ENCODE assay signal across 16 cellular contexts in the genomic region with DNA sequence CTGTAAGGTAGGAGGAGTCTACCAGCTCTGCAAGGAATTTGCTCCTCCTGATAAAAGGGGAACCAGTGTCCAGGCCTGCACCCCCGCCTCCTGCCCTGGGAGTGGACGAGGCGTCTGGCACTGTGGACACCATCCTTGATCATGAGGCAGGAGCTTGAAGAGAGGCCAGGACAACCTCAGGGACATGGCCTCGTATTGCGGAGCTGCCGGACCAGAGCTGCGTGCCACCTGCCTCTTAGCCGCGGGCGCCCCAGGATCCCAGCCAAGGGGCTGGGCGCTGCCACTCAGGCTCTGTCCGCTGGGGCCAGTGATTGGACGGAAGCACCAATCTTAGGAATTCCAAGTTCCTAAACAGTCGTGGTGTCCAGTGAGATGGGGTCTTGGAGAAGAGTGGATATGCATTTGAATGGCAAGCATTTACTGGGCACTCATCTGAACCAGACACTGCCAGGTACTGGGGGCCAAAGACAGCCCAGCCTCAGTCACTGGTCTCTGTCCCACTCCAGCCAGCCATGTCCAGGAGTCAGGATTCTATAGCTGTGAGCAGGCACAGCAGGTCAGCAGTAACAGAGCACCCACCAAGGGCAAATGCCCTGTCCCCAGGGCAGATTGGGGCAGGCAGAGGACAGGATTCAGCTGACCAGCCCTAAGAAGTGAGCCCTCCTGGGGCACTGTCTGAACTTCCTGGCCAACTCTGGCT. TPM values are rescaled to one million over a fixed set of nuclear protein-coding genes. Genes with fewer than 3 reads are reported as not detected.
DNase-seq lines count a peak whose midpoint lies in the region; ATAC-seq, FAIRE-seq and TF ChIP-seq lines count a peak whose summit lies in the region.
"Had no signal": no experiment of that assay in that cellular context is flagged by ENCODE, and none has a peak within 500 bp of the region (broad histone marks: within the 10 kb centered on the region; RNA-seq: fewer than 3 reads in every experiment).

No MANE protein-coding gene starts in this region.

- TF ChIP-seq POLR2A in IMR-90 (IDR thresholded peaks at IDR 0.05; ENCODE audit: low read depth, low read length): no peak

- H3K9me3 ChIP-seq in IMR-90 (ENCODE audit: control insufficient read depth, insufficient read depth, low read length): no peaks in the 10 kb centered on the region

- H3K4me1 ChIP-seq in IMR-90 (ENCODE audit: control insufficient read depth, insufficient read depth, low read length): peaks cover 16% of the 10 kb centered on the region

- H3K4me1 Mint-ChIP-seq in osteocyte (ENCODE audit: unreplicated experiment): peaks cover 35% of the 10 kb centered on the region

- TF ChIP-seq RAD21 in IMR-90 (IDR thresholded peaks at IDR 0.05; ENCODE audit: low read length): no peak

- H3K36me3 ChIP-seq in IMR-90 (ENCODE audit: control insufficient read depth, insufficient read depth, low read length) (no peaks in the 10 kb centered on the region), bronchial epithelial cell (ENCODE audit: control insufficient read depth, insufficient read depth, low read length) (no peaks in the 10 kb centered on the region)

- BruUV-seq in IMR-90 (replicated peaks; lab: Mats Ljungman, UMichigan): no TSS peak

- H2BK15ac ChIP-seq in IMR-90 (ENCODE audit: low read depth, low read length): peak overlapping the region; percentile 97; the same call in 2 of the 3 replicates

- H3K4me3 ChIP-seq in IMR-90 (ENCODE audit: insufficient read depth, low read depth, low read length) (no peak overlapping the region), bronchial epithelial cell (ENCODE audit: low read depth, low read length) (no peak overlapping the region)

- peak overlapping the region; percentile 96 for H4K5ac ChIP-seq in IMR-90 (ENCODE audit: low read depth, low read length)

- H3K27me3 Mint-ChIP-seq in osteocyte (ENCODE audit: unreplicated experiment): no peaks in the 10 kb centered on the region

- peak overlapping the region; percentile 90 for H3K18ac ChIP-seq in IMR-90 (ENCODE audit: low read depth, low read length)

- peak overlapping the region; percentile 95 for H3K4ac ChIP-seq in IMR-90 (ENCODE audit: low read depth, low read length)

- peak overlapping the region; percentile 72 to 92 for H4K8ac ChIP-seq in IMR-90 (ENCODE audit: low read depth in 2 of 2, low read length in 2 of 2)

- no peaks in the 10 kb centered on the region for H3K9me3 Mint-ChIP-seq in osteocyte (ENCODE audit: unreplicated experiment)

- H4K91ac ChIP-seq in IMR-90 (ENCODE audit: insufficient read depth, low read depth, low read length): peak overlapping the region; percentile 92

- H3K4me3 Mint-ChIP-seq in osteocyte (ENCODE audit: unreplicated experiment): no peak overlapping the region
- H3K4me3 Mint-ChIP-seq: CD14-positive monocyte had no signal

- H3K9me1 ChIP-seq in IMR-90 (ENCODE audit: insufficient read depth, low read length): peaks cover 6% of the 10 kb centered on the region; the same call in 1 of the 2 replicates

- no peak for DNase-seq in IMR-90
- DNase-seq in bronchial epithelial cell (ENCODE audit: low read depth): no peak
- DNase-seq in osteocyte (ENCODE audit: extremely low spot score, unreplicated experiment): peak; percentile 77
- no peak for DNase-seq in NCI-H446 (lab: John Stamatoyannopoulos, UW)
- DNase-seq in glomerular visceral epithelial cell (ENCODE audit: extremely low spot score): no peak
- DNase-seq: DMS 273 treated with DMSO at 0.1 percent for 48 hours, DND-41, H7, KBM-7, NCI-H1694 treated with DMSO at 0.1 percent for 48 hours, NCI-H510A treated with DMSO at 0.1 percent for 48 hours, NCI-H774, OCI-M1 had no signal

- intact Hi-C loops in IMR-90 (cut with micrococcal nuclease): loop anchor here (2.0 kb wide), 1 partner anchor 37 kb away; no protein-coding TSS in a partner anchor

- H3K14ac ChIP-seq in IMR-90 (replicated peaks; ENCODE audit: low read depth, low read length): peak overlapping the region; percentile 86

- peak overlapping the region; percentile 86 for H2BK20ac ChIP-seq in IMR-90 (ENCODE audit: low read depth, low read length)

- H3K27ac ChIP-seq in IMR-90 (ENCODE audit: insufficient read depth, low read length): peak overlapping the region; percentile 94

- H2BK5ac ChIP-seq in IMR-90 (ENCODE audit: low read depth, low read length, poor library complexity, severe bottlenecking): peak overlapping the region; percentile 91

- peak overlapping the region; percentile 82 for H2BK120ac ChIP-seq in IMR-90 (ENCODE audit: low read depth, low read length)

- no peak overlapping the region for H3K23ac ChIP-seq in IMR-90 (ENCODE audit: low read depth, low read length)

- H3K27me3 ChIP-seq in IMR-90 (ENCODE audit: control insufficient read depth, insufficient read depth, low read length) (no peaks in the 10 kb centered on the region), bronchial epithelial cell (ENCODE audit: control insufficient read depth, insufficient read depth, low read length) (no peaks in the 10 kb centered on the region)

- CTCF ChIA-PET in IMR-90 (lab: Yijun Ruan, JAX): no interaction called here

- in situ Hi-C loops in IMR-90 (cut with MboI; ENCODE audit: low sequenced_read_pairs): loop anchor here (5.0 kb wide), 1 partner anchor 37 kb away; a partner anchor contains a TSS

- H2AFZ ChIP-seq in IMR-90 (replicated peaks; ENCODE audit: low read length, poor library complexity): peak overlapping the region; percentile 61

- no peaks in the 10 kb centered on the region for H3K36me3 Mint-ChIP-seq in osteocyte (ENCODE audit: unreplicated experiment)
- H3K36me3 Mint-ChIP-seq: CD14-positive monocyte had no signal

- peak overlapping the region; percentile 94 for H2AK5ac ChIP-seq in IMR-90 (ENCODE audit: low read depth, low read length)

- WGBS in IMR-90 (ENCODE audit: extremely low coverage in 2 of 2, insufficient read length in 1 of 2), 2 experiments: 100% methylated on average over 2 of the region's 14 CpGs; no CpG with 5 or more reads in 1 of the 2 experiments

- FAIRE-seq in bronchial epithelial cell (lab: Jason Lieb, UNC): peak; percentile 76

- no peak overlapping the region for H3K56ac ChIP-seq in IMR-90 (ENCODE audit: extremely low read depth, insufficient read depth, low read length)

- peaks cover 0 to 4% of the 10 kb centered on the region in 2 experiments; a peak in 1 of 4 replicates for H3K79me1 ChIP-seq in IMR-90 (ENCODE audit: low read depth in 1 of 2, low read length in 2 of 2)

- dilution Hi-C loops in IMR-90 (cut with HindIII; ENCODE audit: low sequenced_read_pairs, unreplicated experiment): no loop called here

- TF ChIP-seq CTCF in IMR-90 (conservative IDR thresholded peaks at IDR 0.05; ENCODE audit: low read depth, low read length): no peak
- TF ChIP-seq CTCF in bronchial epithelial cell (IDR thresholded peaks at IDR 0.05; ENCODE audit: insufficient read depth, low read length, severe bottlenecking): no peak
- TF ChIP-seq CTCF in osteocyte (IDR thresholded peaks at IDR 0.05): no peak

- no peak overlapping the region for H3K4me2 ChIP-seq in IMR-90 (ENCODE audit: low read depth, low read length)

- ATAC-seq in IMR-90 (ENCODE audit: low read depth) (no peak), HG03442 (IDR thresholded peaks at IDR 0.05; ENCODE audit: unreplicated experiment) (no peak), HG02623 (IDR thresholded peaks at IDR 0.05; ENCODE audit: unreplicated experiment) (no peak)

- POLR2A ChIA-PET in IMR-90 (lab: Charles Lee; ENCODE audit: unreplicated experiment): no interaction called here

- peak overlapping the region; percentile 21 for H2AK9ac ChIP-seq in IMR-90 (replicated peaks; ENCODE audit: low read depth, low read length, poor library complexity)

- no peak overlapping the region; the same call in 1 of the 2 replicates for H3K9ac ChIP-seq in IMR-90 (ENCODE audit: low read depth, low read length)

- H3K27ac Mint-ChIP-seq in osteocyte (ENCODE audit: unreplicated experiment): peak overlapping the region; percentile 98

- no peaks in the 10 kb centered on the region for H4K20me1 ChIP-seq in IMR-90 (ENCODE audit: insufficient read depth, low read length)

TF ChIP-seq in IMR-90, 13 proteins besides CTCF, POLR2A, EP300 and RAD21:
- TF ChIP-seq MXI1 (IDR thresholded peaks at IDR 0.05; ENCODE audit: borderline replicate concordance, low read depth, low read length): no peak
- TF ChIP-seq RCOR1 (IDR thresholded peaks at IDR 0.05; ENCODE audit: insufficient replicate concordance, low read length): no peak
- TF ChIP-seq MAZ (IDR thresholded peaks at IDR 0.05; ENCODE audit: borderline replicate concordance, low read depth, low read length): no peak
- no peak for TF ChIP-seq CEBPB (IDR thresholded peaks at IDR 0.05; ENCODE audit: low read depth, low read length)
- TF ChIP-seq BHLHE40 (IDR thresholded peaks at IDR 0.05; ENCODE audit: low read depth, low read length): no peak
- no peak for TF ChIP-seq RFX5 (IDR thresholded peaks at IDR 0.05; ENCODE audit: low read depth, low read length)
- no peak for TF ChIP-seq FOS (IDR thresholded peaks at IDR 0.05; ENCODE audit: low read depth, low read length)
- TF ChIP-seq, protein P1, sequence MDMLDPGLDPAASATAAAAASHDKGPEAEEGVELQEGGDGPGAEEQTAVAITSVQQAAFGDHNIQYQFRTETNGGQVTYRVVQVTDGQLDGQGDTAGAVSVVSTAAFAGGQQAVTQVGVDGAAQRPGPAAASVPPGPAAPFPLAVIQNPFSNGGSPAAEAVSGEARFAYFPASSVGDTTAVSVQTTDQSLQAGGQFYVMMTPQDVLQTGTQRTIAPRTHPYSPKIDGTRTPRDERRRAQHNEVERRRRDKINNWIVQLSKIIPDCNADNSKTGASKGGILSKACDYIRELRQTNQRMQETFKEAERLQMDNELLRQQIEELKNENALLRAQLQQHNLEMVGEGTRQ (IDR thresholded peaks at IDR 0.05; ENCODE audit: low read depth, low read length): no peak
- TF ChIP-seq, protein P2, sequence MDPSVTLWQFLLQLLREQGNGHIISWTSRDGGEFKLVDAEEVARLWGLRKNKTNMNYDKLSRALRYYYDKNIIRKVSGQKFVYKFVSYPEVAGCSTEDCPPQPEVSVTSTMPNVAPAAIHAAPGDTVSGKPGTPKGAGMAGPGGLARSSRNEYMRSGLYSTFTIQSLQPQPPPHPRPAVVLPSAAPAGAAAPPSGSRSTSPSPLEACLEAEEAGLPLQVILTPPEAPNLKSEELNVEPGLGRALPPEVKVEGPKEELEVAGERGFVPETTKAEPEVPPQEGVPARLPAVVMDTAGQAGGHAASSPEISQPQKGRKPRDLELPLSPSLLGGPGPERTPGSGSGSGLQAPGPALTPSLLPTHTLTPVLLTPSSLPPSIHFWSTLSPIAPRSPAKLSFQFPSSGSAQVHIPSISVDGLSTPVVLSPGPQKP (IDR thresholded peaks at IDR 0.05; ENCODE audit: borderline replicate concordance, low read depth, low read length): no peak
- no peak for TF ChIP-seq MAFK (IDR thresholded peaks at IDR 0.05; ENCODE audit: low read depth, low read length)
- TF ChIP-seq CHD1 (IDR thresholded peaks at IDR 0.05; ENCODE audit: low read depth, low read length): no peak
TF ChIP-seq in IMR-90: peak in this region for 0.

RNA-seq across cellular contexts. Expression of a gene that starts 39.1 kb away (rescaled TPM):
- 18.3 and 24.2 TPM in 2 replicates for total RNA-seq in IMR-90 (2012; rRNA removed)
- 24.2 and 31.1 TPM in 2 replicates for polyA plus RNA-seq in IMR-90 (2012; rRNA removed)
- 7.4 and 11.9 TPM in 2 replicates for polyA plus RNA-seq in IMR-90 (2012; cell fraction: cytosol; rRNA removed)
- polyA plus RNA-seq in IMR-90 (2012; cell fraction: nucleus; rRNA removed; ENCODE audit: low replicate concordance): 105 and 271 TPM in 2 replicates
- 17.2 and 26.9 TPM in 2 replicates for total RNA-seq in bronchial epithelial cell
- total RNA-seq in osteocyte: 248 and 257 TPM in 2 replicates
